Comparison of ENCODE assay signal across 22 cellular contexts in genomic region chr1:93714350-93714749, GRCh38.
"Had no signal": no experiment of that assay in that cellular context is flagged by ENCODE, and none has a peak within 500 bp of the region (broad histone marks: within the 10 kb centered on the region; RNA-seq: fewer than 3 reads in every experiment).

No MANE protein-coding gene starts in this region.

- ATAC-seq: gastroesophageal sphincter; left lung; natural killer cell; psoas muscle; right cardiac atrium; stimulated activated effector memory CD8-positive, alpha-beta T cell treated with anti-CD3 and anti-CD28 coated beads, Interleukin-12 subunit alpha, Interleukin-12 subunit beta, amount 100 ng/mL, for 72 hours; T-cell; WTC11 had no signal

- H3K36me3 ChIP-seq: gastroesophageal sphincter, left lung, neutrophil, ovary, transverse colon had no signal

- H3K36me3 Mint-ChIP-seq: natural killer cell; stimulated activated effector memory CD8-positive, alpha-beta T cell treated with anti-CD3 and anti-CD28 coated beads, Interleukin-12 subunit alpha, Interleukin-12 subunit beta, amount 100 ng/mL, for 72 hours; WTC11 had no signal

- H3K27me3 ChIP-seq: gastroesophageal sphincter, left lung, ovary, transverse colon had no signal

- H3K27me3 Mint-ChIP-seq: T-cell had no signal

- H3K9me3 Mint-ChIP-seq: endodermal cell, natural killer cell, WTC11 had no signal

- H3K27ac ChIP-seq: left lung, neutrophil, ovary, psoas muscle, transverse colon had no signal

- H3K27ac Mint-ChIP-seq: activated naive CD4-positive, alpha-beta T cell treated with anti-CD3 and anti-CD28 coated beads, Interleukin-2, amount 10 ng/mL, durations not matched to agents 7 days and 5 days; endodermal cell; immature natural killer cell; natural killer cell; stimulated activated effector memory CD8-positive, alpha-beta T cell treated with anti-CD3 and anti-CD28 coated beads, Interleukin-12 subunit alpha, Interleukin-12 subunit beta, amount 100 ng/mL, for 72 hours; T-cell; WTC11 had no signal

- DNase-seq: activated CD8-positive, alpha-beta memory T cell treated with anti-CD3 and anti-CD28 coated beads, Interleukin-2, amount 50 U/mL, for 48 hours; activated effector memory CD4-positive, alpha-beta T cell treated with Interleukin-2 at 50 U/mL for 16 hours; activated naive CD4-positive, alpha-beta T cell treated with anti-CD3 and anti-CD28 coated beads, Interleukin-2, amount 10 ng/mL, durations not matched to agents 7 days and 5 days; activated T-cell treated with anti-CD3 and anti-CD28 coated beads, Interleukin-2, amount 50 U/mL, for 48 hours; amygdala; cortex of kidney; endodermal cell; immature natural killer cell; left lung; natural killer cell; ovary; psoas muscle; right cardiac atrium; stimulated activated CD4-positive, alpha-beta T cell treated with anti-CD3 and anti-CD28 coated beads, Interleukin-2, amount 100 ng/mL, for 24 hours; T-cell; T-helper 9 cell; transverse colon had no signal

- H3K4me3 Mint-ChIP-seq: activated naive CD4-positive, alpha-beta T cell treated with anti-CD3 and anti-CD28 coated beads, Interleukin-2, amount 10 ng/mL, durations not matched to agents 7 days and 5 days; endodermal cell; immature natural killer cell; natural killer cell; stimulated activated effector memory CD8-positive, alpha-beta T cell treated with anti-CD3 and anti-CD28 coated beads, Interleukin-12 subunit alpha, Interleukin-12 subunit beta, amount 100 ng/mL, for 72 hours; T-cell; WTC11 had no signal

- H3K4me3 ChIP-seq: gastroesophageal sphincter, left lung, lung, ovary, psoas muscle, transverse colon had no signal
